Comparison of ENCODE assay signal across 18 cellular contexts in the genomic region with DNA sequence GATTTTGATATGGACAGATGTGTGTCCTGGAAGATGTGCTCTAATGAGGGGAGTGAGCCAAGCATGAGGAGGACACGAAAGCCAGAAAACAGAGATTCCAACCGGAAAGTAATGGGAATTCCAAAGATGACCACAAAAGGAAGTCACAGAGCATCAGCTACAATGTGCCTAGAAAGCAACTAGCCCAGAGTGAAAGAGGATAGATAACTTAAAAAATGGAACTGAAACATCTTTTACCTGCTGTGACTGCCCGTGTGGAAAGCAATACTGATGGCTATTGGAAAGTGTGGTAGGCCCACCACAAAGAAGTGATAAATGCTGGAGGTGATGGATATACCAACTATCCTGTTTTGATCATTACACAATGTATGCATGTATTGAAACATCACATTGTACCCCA. TPM values are rescaled to one million over a fixed set of nuclear protein-coding genes. Genes with fewer than 3 reads are reported as not detected.
DNase-seq lines count a peak whose midpoint lies in the region; ATAC-seq and TF ChIP-seq lines count a peak whose summit lies in the region.
"Had no signal": no experiment of that assay in that cellular context is flagged by ENCODE, and none has a peak within 500 bp of the region (broad histone marks: within the 10 kb centered on the region; RNA-seq: fewer than 3 reads in every experiment).

No MANE protein-coding gene starts in this region.

- POLR2A ChIA-PET in CD8-positive, alpha-beta T cell (lab: Charles Lee): no interaction called here

- no peaks in the 10 kb centered on the region for H3K9me3 ChIP-seq in CD8-positive, alpha-beta T cell (ENCODE audit: low read length)
- H3K9me3 ChIP-seq in gastroesophageal sphincter: no peaks in the 10 kb centered on the region
- H3K9me3 ChIP-seq: ovary had no signal

- H3K4me3 ChIP-seq in CD8-positive, alpha-beta T cell (ENCODE audit: low read depth, low read length): no peak overlapping the region
- no peak overlapping the region for H3K4me3 ChIP-seq in gastroesophageal sphincter
- no peak overlapping the region for H3K4me3 ChIP-seq in lower leg skin (ENCODE audit: low read depth, poor library complexity, severe bottlenecking)
- H3K4me3 ChIP-seq: ovary, skin epidermis had no signal

- peaks cover 70% of the 10 kb centered on the region for H3K4me1 Mint-ChIP-seq in CD8-positive, alpha-beta T cell (ENCODE audit: low read depth)
- H3K4me1 Mint-ChIP-seq in activated T-helper 1 cell treated with anti-CD3 and anti-CD28 coated beads, Interleukin-12 subunit alpha, Interleukin-12 subunit beta, Interleukin-2, Interleukin-4 antibody, amounts not matched to agents 30 ng/mL and 10 ng/mL and 1 ng/mL, durations not matched to agents 14 hours and 24 hours and 36 hours (ENCODE audit: low read depth): peaks cover 82% of the 10 kb centered on the region

- TF ChIP-seq POLR2A in gastroesophageal sphincter (IDR thresholded peaks at IDR 0.05): no peak
- no peak for TF ChIP-seq POLR2A in lower leg skin (IDR thresholded peaks at IDR 0.05)

- DNase-seq in CD8-positive, alpha-beta T cell: no peak
- no peak for DNase-seq in activated T-helper 1 cell treated with anti-CD3 and anti-CD28 coated beads, Interleukin-12 subunit alpha, Interleukin-12 subunit beta, Interleukin-2, Interleukin-4 antibody, amounts not matched to agents 30 ng/mL and 10 ng/mL and 1 ng/mL, durations not matched to agents 14 hours and 24 hours and 36 hours (ENCODE audit: low spot score)
- DNase-seq in putamen (ENCODE audit: low spot score): no peak
- DNase-seq in NCI-H187 treated with DMSO at 0.1 percent for 48 hours (lab: John Stamatoyannopoulos, UW): no peak
- no peak for DNase-seq in lower leg skin (ENCODE audit: low spot score in 2 of 2)
- DNase-seq: activated CD4-positive, alpha-beta T cell treated with anti-CD3 and anti-CD28 coated beads for 1 hour; activated naive CD8-positive, alpha-beta T cell treated with anti-CD3 and anti-CD28 coated beads, Interleukin-2, amount 10 ng/mL, durations not matched to agents 7 days and 5 days; KG1; NCI-H1048; NCI-H2081 treated with DMSO at 0.1 percent for 48 hours; NCI-H526; ovary; stimulated activated CD4-positive, alpha-beta T cell treated with anti-CD3 and anti-CD28 coated beads, Interleukin-4, amount 100 ng/mL, for 24 hours had no signal

- no peak overlapping the region for H3K27ac ChIP-seq in CD8-positive, alpha-beta T cell (ENCODE audit: low read depth, low read length)
- no peak overlapping the region for H3K27ac ChIP-seq in gastroesophageal sphincter
- H3K27ac ChIP-seq: ovary, skin epidermis had no signal

- TF ChIP-seq EP300 in gastroesophageal sphincter (IDR thresholded peaks at IDR 0.05): no peak

- H3K4me1 ChIP-seq in CD8-positive, alpha-beta T cell (ENCODE audit: insufficient read depth, low read length): peaks cover 48% of the 10 kb centered on the region
- peaks cover 0 to 62% (median 28%) of the 10 kb centered on the region in 3 donors for H3K4me1 ChIP-seq in gastroesophageal sphincter

- TF ChIP-seq CTCF in CD8-positive, alpha-beta T cell (IDR thresholded peaks at IDR 0.05): no peak
- TF ChIP-seq CTCF in gastroesophageal sphincter (IDR thresholded peaks at IDR 0.05) (no peak), lower leg skin (IDR thresholded peaks at IDR 0.05) (no peak)

- H3K36me3 Mint-ChIP-seq in CD8-positive, alpha-beta T cell: peaks cover 4% of the 10 kb centered on the region
- H3K36me3 Mint-ChIP-seq in activated T-helper 1 cell treated with anti-CD3 and anti-CD28 coated beads, Interleukin-12 subunit alpha, Interleukin-12 subunit beta, Interleukin-2, Interleukin-4 antibody, amounts not matched to agents 30 ng/mL and 10 ng/mL and 1 ng/mL, durations not matched to agents 14 hours and 24 hours and 36 hours (ENCODE audit: low read depth): peaks cover 40% of the 10 kb centered on the region

- H3K9me3 Mint-ChIP-seq in CD8-positive, alpha-beta T cell: no peaks in the 10 kb centered on the region
- no peaks in the 10 kb centered on the region for H3K9me3 Mint-ChIP-seq in activated T-helper 1 cell treated with anti-CD3 and anti-CD28 coated beads, Interleukin-12 subunit alpha, Interleukin-12 subunit beta, Interleukin-2, Interleukin-4 antibody, amounts not matched to agents 30 ng/mL and 10 ng/mL and 1 ng/mL, durations not matched to agents 14 hours and 24 hours and 36 hours
- H3K9me3 Mint-ChIP-seq: activated naive CD8-positive, alpha-beta T cell treated with anti-CD3 and anti-CD28 coated beads, Interleukin-2, amount 10 ng/mL, durations not matched to agents 7 days and 5 days; T-helper 2 cell treated with Interferon-gamma antibody and Interleukin-4, amounts not matched to agents 5 μg/mL and 100 μg/mL, for 36 hours had no signal

- no peaks in the 10 kb centered on the region for H3K27me3 ChIP-seq in CD8-positive, alpha-beta T cell (ENCODE audit: insufficient read depth, low read length)
- H3K27me3 ChIP-seq in gastroesophageal sphincter: no peaks in the 10 kb centered on the region
- H3K27me3 ChIP-seq: ovary had no signal

- no peaks in the 10 kb centered on the region for H3K27me3 Mint-ChIP-seq in CD8-positive, alpha-beta T cell (ENCODE audit: low read depth)
- H3K27me3 Mint-ChIP-seq in activated T-helper 1 cell treated with anti-CD3 and anti-CD28 coated beads, Interleukin-12 subunit alpha, Interleukin-12 subunit beta, Interleukin-2, Interleukin-4 antibody, amounts not matched to agents 30 ng/mL and 10 ng/mL and 1 ng/mL, durations not matched to agents 14 hours and 24 hours and 36 hours (ENCODE audit: insufficient read depth): no peaks in the 10 kb centered on the region
- H3K27me3 Mint-ChIP-seq: activated naive CD8-positive, alpha-beta T cell treated with anti-CD3 and anti-CD28 coated beads, Interleukin-2, amount 10 ng/mL, durations not matched to agents 7 days and 5 days had no signal

- no peak for ATAC-seq in CD8-positive, alpha-beta T cell
- ATAC-seq in GM18858 (IDR thresholded peaks at IDR 0.05; ENCODE audit: unreplicated experiment) (peak; percentile 51), HG02642 (IDR thresholded peaks at IDR 0.05; ENCODE audit: poor library complexity, unreplicated experiment) (peak; percentile 46), gastroesophageal sphincter (no peak)

- H3K36me3 ChIP-seq in CD8-positive, alpha-beta T cell (ENCODE audit: insufficient read depth, low read length): no peaks in the 10 kb centered on the region
- H3K36me3 ChIP-seq in gastroesophageal sphincter: no peaks in the 10 kb centered on the region
- H3K36me3 ChIP-seq: ovary had no signal

- peak overlapping the region; percentile 78 for H3K27ac Mint-ChIP-seq in CD8-positive, alpha-beta T cell
- H3K27ac Mint-ChIP-seq in activated T-helper 1 cell treated with anti-CD3 and anti-CD28 coated beads, Interleukin-12 subunit alpha, Interleukin-12 subunit beta, Interleukin-2, Interleukin-4 antibody, amounts not matched to agents 30 ng/mL and 10 ng/mL and 1 ng/mL, durations not matched to agents 14 hours and 24 hours and 36 hours: peak overlapping the region; percentile 64
- H3K27ac Mint-ChIP-seq: activated naive CD8-positive, alpha-beta T cell treated with anti-CD3 and anti-CD28 coated beads, Interleukin-2, amount 10 ng/mL, durations not matched to agents 7 days and 5 days; T-helper 2 cell treated with Interferon-gamma antibody and Interleukin-4, amounts not matched to agents 5 μg/mL and 100 μg/mL, for 36 hours had no signal

- intact Hi-C loops in CD8-positive, alpha-beta T cell (cut with DNase I, micrococcal nuclease): no loop called here
- intact Hi-C loops in activated T-helper 1 cell treated with anti-CD3 and anti-CD28 coated beads, Interleukin-12 subunit alpha, Interleukin-12 subunit beta, Interleukin-2, Interleukin-4 antibody, amounts not matched to agents 30 ng/mL and 10 ng/mL and 1 ng/mL, durations not matched to agents 14 hours and 24 hours and 36 hours (cut with micrococcal nuclease): no loop called here
- intact Hi-C loops in lower leg skin (cut with DNase I; ENCODE audit: low total_unique reads): no loop called here

- CTCF ChIA-PET in CD8-positive, alpha-beta T cell (lab: Charles Lee): no interaction called here

- WGBS in gastroesophageal sphincter (ENCODE audit: low coverage in 1 of 2), 2 donors: 67 to 70% methylated on average over 1 to 2 of the region's 3 CpGs
- WGBS in lower leg skin, 2 donors: 76 to 81% methylated on average over 3 of the region's 3 CpGs

- no peak overlapping the region for H3K4me3 Mint-ChIP-seq in CD8-positive, alpha-beta T cell
- H3K4me3 Mint-ChIP-seq in activated T-helper 1 cell treated with anti-CD3 and anti-CD28 coated beads, Interleukin-12 subunit alpha, Interleukin-12 subunit beta, Interleukin-2, Interleukin-4 antibody, amounts not matched to agents 30 ng/mL and 10 ng/mL and 1 ng/mL, durations not matched to agents 14 hours and 24 hours and 36 hours: no peak overlapping the region
- H3K4me3 Mint-ChIP-seq: activated naive CD8-positive, alpha-beta T cell treated with anti-CD3 and anti-CD28 coated beads, Interleukin-2, amount 10 ng/mL, durations not matched to agents 7 days and 5 days; T-helper 2 cell treated with Interferon-gamma antibody and Interleukin-4, amounts not matched to agents 5 μg/mL and 100 μg/mL, for 36 hours had no signal

RNA-seq across cellular contexts. Expression of a gene that starts 21.6 kb away (rescaled TPM):
- total RNA-seq in CD8-positive, alpha-beta T cell: 10 to 100 TPM; 66.6 to 67.9 TPM
- total RNA-seq in activated T-helper 1 cell treated with anti-CD3 and anti-CD28 coated beads, Interleukin-12 subunit alpha, Interleukin-12 subunit beta, Interleukin-2, Interleukin-4 antibody, amounts not matched to agents 30 ng/mL and 10 ng/mL and 1 ng/mL, durations not matched to agents 14 hours and 24 hours and 36 hours: 101 and 105 TPM in 2 replicates
- 10 to 100 TPM; 14.7 to 40.2 (median 18.3) TPM for total RNA-seq in gastroesophageal sphincter
- 1 to 10 TPM; 4.3 to 7.4 (median 6.9) TPM for total RNA-seq in lower leg skin

Comparison
In these comparisons a context has a peak if more than half of its experiments do, and no peak if none do; other contexts are left out.
1. ATAC-seq: peak in GM18858 (single experiment) and HG02642 (single experiment); none in CD8-positive, alpha-beta T cell (single experiment) and gastroesophageal sphincter (single experiment).